1 cellular context compared by ENCODE assay signal in genomic region chr15:41424809-41425208, GRCh38.
TF ChIP-seq lines count a peak whose summit lies in the region.

No MANE protein-coding gene starts in this region.

TF ChIP-seq in K562, 482 proteins besides CTCF, POLR2A, EP300 and RAD21:
- TF ChIP-seq TAF1 (IDR thresholded peaks at IDR 0.05; ENCODE audit: control insufficient read depth, extremely low read depth, insufficient read depth, low read length, severe bottlenecking) (no peak), JUN (IDR thresholded peaks at IDR 0.05; ENCODE audit: borderline replicate concordance, low read depth, low read length) (no peak), JUN (CRISPR knock-in tag; IDR thresholded peaks at IDR 0.05; ENCODE audit: borderline replicate concordance) (no peak), ZNF384 (IDR thresholded peaks at IDR 0.05; ENCODE audit: low read depth, low read length) (peak; percentile 58; the same call in 1 of the 2 replicates)
